In the genomic region with DNA sequence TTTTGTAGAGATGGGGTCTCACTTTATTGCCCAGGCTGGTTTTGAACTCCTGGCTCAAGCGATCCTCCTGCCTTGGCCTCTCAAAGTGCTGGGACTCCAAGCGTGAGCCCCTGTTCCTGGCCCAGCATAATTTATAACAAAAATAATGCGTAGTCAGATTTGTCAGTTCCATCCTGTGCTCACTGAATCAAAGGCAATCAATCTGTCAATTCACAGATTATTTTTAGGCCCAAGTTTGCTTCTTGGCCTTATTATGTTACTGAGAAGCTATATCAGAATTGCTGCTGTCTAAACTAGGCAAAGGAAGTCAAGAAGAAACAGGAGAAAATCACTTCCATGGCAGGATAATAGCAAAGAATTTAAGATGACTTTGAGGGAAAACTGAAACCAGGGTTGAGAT, we compare ENCODE assay signal across 28 cellular contexts. TPM values are rescaled to one million over a fixed set of nuclear protein-coding genes. Genes with fewer than 3 reads are reported as not detected.
"Had no signal": no experiment of that assay in that cellular context is flagged by ENCODE, and none has a peak within 500 bp of the region (broad histone marks: within the 10 kb centered on the region; RNA-seq: fewer than 3 reads in every experiment).

No MANE protein-coding gene starts in this region.

- H3K4me3 ChIP-seq: ascending aorta, cardiac muscle cell had no signal

- H3K27me3 ChIP-seq: ascending aorta, cardiac muscle cell had no signal

- DNase-seq: activated CD4-positive, alpha-beta memory T cell treated with anti-CD3 and anti-CD28 coated beads, Interleukin-2, amount 10 ng/mL, durations not matched to agents 7 days and 5 days; activated CD4-positive, alpha-beta T cell treated with anti-CD3 and anti-CD28 coated beads for 1 hour; activated CD4-positive, alpha-beta T cell treated with anti-CD3 and anti-CD28 coated beads for 36 hours; activated CD4-positive, alpha-beta T cell treated with anti-CD3 and anti-CD28 coated beads for 48 hours; activated CD4-positive, alpha-beta T cell treated with anti-CD3 and anti-CD28 coated beads, Interleukin-2, amount 10 ng/mL, durations not matched to agents 7 days and 5 days; activated CD4-positive, alpha-beta T cell treated with anti-CD3 and anti-CD28 coated beads, Interleukin-2, amount 50 U/mL, for 48 hours; activated CD4-positive, CD25-positive, alpha-beta regulatory T cell; activated CD8-positive, alpha-beta memory T cell treated with anti-CD3 and anti-CD28 coated beads for 24 hours; activated CD8-positive, alpha-beta memory T cell treated with anti-CD3 and anti-CD28 coated beads, Interleukin-2, amount 10 ng/mL, durations not matched to agents 7 days and 5 days; activated CD8-positive, alpha-beta memory T cell treated with anti-CD3 and anti-CD28 coated beads, Interleukin-2, amount 50 U/mL, for 48 hours; activated CD8-positive, alpha-beta T cell treated with anti-CD3 and anti-CD28 coated beads, Interleukin-2, amount 10 ng/mL, durations not matched to agents 7 days and 5 days; activated effector memory CD4-positive, alpha-beta T cell treated with Interleukin-2 at 50 U/mL for 16 hours; activated gamma-delta T cell; activated naive CD4-positive, alpha-beta T cell treated with anti-CD3 and anti-CD28 coated beads, Interleukin-2, amount 10 ng/mL, durations not matched to agents 7 days and 5 days; activated naive CD4-positive, alpha-beta T cell treated with Interleukin-2 at 50 U/mL for 16 hours; activated naive CD8-positive, alpha-beta T cell treated with anti-CD3 and anti-CD28 coated beads, Interleukin-2, amount 10 ng/mL, durations not matched to agents 7 days and 5 days; activated naive CD8-positive, alpha-beta T cell treated with anti-CD3 and anti-CD28 coated beads, Interleukin-2, amount 50 U/mL, for 24 hours; activated T-cell treated with anti-CD3 and anti-CD28 coated beads, Interleukin-2, amount 50 U/mL, for 24 hours; activated T-cell treated with anti-CD3 and anti-CD28 coated beads, Interleukin-2, amount 50 U/mL, for 48 hours; amygdala; anterior cingulate cortex; SW 1271; T-helper 1 cell; T-helper 2 cell; T-helper 9 cell had no signal

- H3K27ac ChIP-seq: ascending aorta, VCaP had no signal

- H3K9me3 ChIP-seq: ascending aorta had no signal

- H3K4me1 ChIP-seq: ascending aorta had no signal

RNA-seq across cellular contexts. Expression of a gene that starts 39.9 kb away (rescaled TPM):
- total RNA-seq: ascending aorta had no signal
